Comparison of ENCODE assay signal across 16 cellular contexts in the genomic region with DNA sequence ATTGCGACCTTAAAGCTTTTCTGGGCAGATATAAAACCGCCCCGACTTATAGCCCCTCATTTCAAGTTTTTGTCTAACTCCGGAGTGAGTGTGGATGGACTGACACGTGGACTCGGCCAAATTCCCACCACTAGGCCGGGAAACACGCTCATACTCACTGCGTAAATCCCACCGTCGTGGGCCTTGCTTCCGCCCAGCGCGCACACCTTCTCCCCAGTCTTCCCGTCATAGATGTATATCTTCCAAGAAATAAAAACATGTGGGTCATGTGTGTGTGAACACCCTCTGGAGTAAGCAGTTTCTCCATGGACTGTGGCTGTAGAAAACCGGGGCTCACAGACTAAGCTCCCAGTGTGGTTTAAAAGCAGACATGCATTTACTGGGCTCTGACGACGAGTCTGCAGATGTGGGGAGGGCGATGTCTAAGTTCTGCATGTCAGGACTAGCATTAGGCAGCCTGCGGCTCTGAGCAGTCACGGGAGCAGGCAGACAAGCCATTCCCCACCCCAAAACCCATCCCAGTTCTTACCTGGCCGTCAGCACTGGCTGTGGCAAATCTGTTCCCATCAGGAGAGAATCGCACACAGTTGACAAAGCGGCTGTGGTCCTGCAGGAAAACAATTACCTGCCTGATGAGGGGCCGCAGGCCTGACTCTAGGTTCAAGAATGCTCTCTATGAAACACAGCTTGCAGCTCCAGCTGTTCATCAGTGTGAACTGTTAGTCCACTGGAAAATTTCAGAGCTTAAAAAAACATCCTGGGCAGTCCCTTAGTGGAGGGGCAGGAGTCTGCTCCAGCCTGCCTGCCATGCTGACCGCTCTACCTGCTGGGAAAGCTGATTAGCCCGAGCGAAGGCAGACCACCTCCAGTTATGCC. TPM values are rescaled to one million over a fixed set of nuclear protein-coding genes. Genes with fewer than 3 reads are reported as not detected.
DNase-seq lines count a peak whose midpoint lies in the region; ATAC-seq and TF ChIP-seq lines count a peak whose summit lies in the region.
"Had no signal": no experiment of that assay in that cellular context is flagged by ENCODE, and none has a peak within 500 bp of the region (broad histone marks: within the 10 kb centered on the region; RNA-seq: fewer than 3 reads in every experiment).

No MANE protein-coding gene starts in this region.

- no peak for TF ChIP-seq EP300 in transverse colon (IDR thresholded peaks at IDR 0.05; ENCODE audit: low read depth)

- POLR2A ChIA-PET in T-cell (lab: Charles Lee), result no interaction called here

- no peak for TF ChIP-seq CTCF in heart left ventricle (IDR thresholded peaks at IDR 0.05)
- TF ChIP-seq CTCF in left ventricle myocardium inferior (IDR thresholded peaks at IDR 0.05; ENCODE audit: borderline replicate concordance), result no peak
- no peak for TF ChIP-seq CTCF in colonic mucosa (IDR thresholded peaks at IDR 0.05)
- TF ChIP-seq CTCF in transverse colon (IDR thresholded peaks at IDR 0.05), result no peak

- H3K4me3 ChIP-seq in heart left ventricle (no peak overlapping the region), left ventricle myocardium inferior (no peak overlapping the region), colonic mucosa (no peak overlapping the region), mucosa of rectum (ENCODE audit: low read length in 2 of 2) (no peak overlapping the region), transverse colon (no peak overlapping the region)
- H3K4me3 ChIP-seq: cardiac muscle cell, gastroesophageal sphincter had no signal

- peaks cover 29 to 36% (median 33%) of the 10 kb centered on the region in 3 donors for H3K4me1 Mint-ChIP-seq in T-cell

- DNase-seq in heart left ventricle (peak in 3 of 5 donors; percentile 0 to 42 (median 11)), left ventricle myocardium inferior (no peak), colonic mucosa (no peak), transverse colon (no peak), T-cell (no peak)
- DNase-seq: activated naive CD8-positive, alpha-beta T cell treated with anti-CD3 and anti-CD28 coated beads, Interleukin-2, amount 10 ng/mL, durations not matched to agents 7 days and 5 days; COR-L47; KBM-7; NCI-H1105; T-helper 17 cell had no signal

- CTCF ChIA-PET in T-cell (lab: Charles Lee), result interaction anchor here in 1 of 2 donors (0.6 kb wide), 1 partner anchor 109 kb away, joined by 5 read pairs; no protein-coding TSS in a partner anchor

- H3K4me1 ChIP-seq in heart left ventricle, result peaks cover 13 to 76% (median 61%) of the 10 kb centered on the region in 12 donors
- H3K4me1 ChIP-seq in left ventricle myocardium inferior, result peaks cover 94% of the 10 kb centered on the region
- H3K4me1 ChIP-seq in colonic mucosa, result peaks cover 11% of the 10 kb centered on the region
- H3K4me1 ChIP-seq in mucosa of rectum (ENCODE audit: control insufficient read depth in 2 of 2, insufficient read depth in 2 of 2, low read length in 2 of 2), result peaks cover 31 to 32% of the 10 kb centered on the region in 2 donors
- H3K4me1 ChIP-seq in transverse colon, result peaks cover 21 to 45% (median 32%) of the 10 kb centered on the region in 4 donors

- H3K27me3 Mint-ChIP-seq in T-cell, result no peaks in the 10 kb centered on the region
- H3K27me3 Mint-ChIP-seq: activated naive CD8-positive, alpha-beta T cell treated with anti-CD3 and anti-CD28 coated beads, Interleukin-2, amount 10 ng/mL, durations not matched to agents 7 days and 5 days; memory B cell; T-helper 17 cell had no signal

- no peaks in the 10 kb centered on the region for H3K9me3 Mint-ChIP-seq in T-cell
- H3K9me3 Mint-ChIP-seq: activated naive CD8-positive, alpha-beta T cell treated with anti-CD3 and anti-CD28 coated beads, Interleukin-2, amount 10 ng/mL, durations not matched to agents 7 days and 5 days; memory B cell had no signal

- H3K27ac ChIP-seq in heart left ventricle (peak overlapping the region in 1 of 12 donors; percentile 44), left ventricle myocardium inferior (replicated peaks) (no peak overlapping the region), colonic mucosa (peak overlapping the region; percentile 58), mucosa of rectum (ENCODE audit: low read depth in 2 of 2, low read length in 2 of 2) (peak overlapping the region; percentile 70 to 79), transverse colon (peak overlapping the region; percentile 50 to 78 (median 74))
- H3K27ac ChIP-seq: cardiac muscle cell had no signal

- peak overlapping the region in 1 of 2 donors; percentile 59 for H3K9ac ChIP-seq in colonic mucosa (ENCODE audit: low read depth in 2 of 2, low read length in 2 of 2)
- no peak overlapping the region for H3K9ac ChIP-seq in mucosa of rectum (ENCODE audit: low read depth in 1 of 2, low read length in 2 of 2)

- in situ Hi-C loops in transverse colon (cut with MboI; ENCODE audit: low pct_ligation_motif_present in 1 of 4, low pct_unique_long_range_greater_than_20kb in 1 of 4, low sequenced_read_pairs in 3 of 4), result no loop called here

- peaks cover 43% of the 10 kb centered on the region for H3K36me3 Mint-ChIP-seq in T-cell

- ATAC-seq in heart left ventricle (no peak), HG03439 (IDR thresholded peaks at IDR 0.05; ENCODE audit: unreplicated experiment) (no peak), T-cell (replicated peaks in 1 of 4) (no peak), GM19395 (IDR thresholded peaks at IDR 0.05; ENCODE audit: unreplicated experiment) (no peak)
- ATAC-seq: gastroesophageal sphincter, T-helper 17 cell had no signal

- TF ChIP-seq POLR2A in heart left ventricle (IDR thresholded peaks at IDR 0.05), result no peak
- TF ChIP-seq POLR2A in transverse colon (IDR thresholded peaks at IDR 0.05), result no peak

- H3K27ac Mint-ChIP-seq in T-cell, result peak overlapping the region in 1 of 2 donors; percentile 11
- H3K27ac Mint-ChIP-seq: activated naive CD8-positive, alpha-beta T cell treated with anti-CD3 and anti-CD28 coated beads, Interleukin-2, amount 10 ng/mL, durations not matched to agents 7 days and 5 days; memory B cell had no signal

- H3K36me3 ChIP-seq in heart left ventricle, result peaks cover 7 to 100% (median 88%) of the 10 kb centered on the region in 9 donors
- H3K36me3 ChIP-seq in left ventricle myocardium inferior, result peaks cover 86% of the 10 kb centered on the region
- peaks cover 63% of the 10 kb centered on the region for H3K36me3 ChIP-seq in colonic mucosa
- peaks cover 78 to 90% of the 10 kb centered on the region in 2 donors for H3K36me3 ChIP-seq in mucosa of rectum (ENCODE audit: control insufficient read depth in 2 of 2, insufficient read depth in 2 of 2, low read length in 2 of 2)
- H3K36me3 ChIP-seq in transverse colon, result peaks cover 0 to 65% (median 33%) of the 10 kb centered on the region in 4 donors

- no peaks in the 10 kb centered on the region for H3K27me3 ChIP-seq in heart left ventricle
- no peaks in the 10 kb centered on the region for H3K27me3 ChIP-seq in left ventricle myocardium inferior (ENCODE audit: low read depth)
- H3K27me3 ChIP-seq in colonic mucosa, result no peaks in the 10 kb centered on the region
- H3K27me3 ChIP-seq in mucosa of rectum (ENCODE audit: control insufficient read depth in 2 of 2, insufficient read depth in 2 of 2, low read length in 2 of 2), result no peaks in the 10 kb centered on the region
- H3K27me3 ChIP-seq in transverse colon, result no peaks in the 10 kb centered on the region
- H3K27me3 ChIP-seq: cardiac muscle cell, gastroesophageal sphincter had no signal

- H3K9me3 ChIP-seq in heart left ventricle, result no peaks in the 10 kb centered on the region
- no peaks in the 10 kb centered on the region for H3K9me3 ChIP-seq in left ventricle myocardium inferior (replicated peaks)
- H3K9me3 ChIP-seq in colonic mucosa, result no peaks in the 10 kb centered on the region
- H3K9me3 ChIP-seq in mucosa of rectum (ENCODE audit: control insufficient read depth in 2 of 2, low read length in 2 of 2), result no peaks in the 10 kb centered on the region
- no peaks in the 10 kb centered on the region for H3K9me3 ChIP-seq in transverse colon
- H3K9me3 ChIP-seq: gastroesophageal sphincter had no signal

- intact Hi-C loops in heart left ventricle (cut with DNase I) (no loop called here), left ventricle myocardium inferior (cut with micrococcal nuclease) (no loop called here), colonic mucosa (cut with DNase I) (no loop called here), transverse colon (cut with DNase I; ENCODE audit: low total_unique reads) (no loop called here)

- WGBS in heart left ventricle, 4 donors, result 87 to 91% (median 89%) methylated on average over 28 of the region's 28 CpGs
- 40 to 92% methylated on average over 2 to 28 of the region's 28 CpGs for WGBS in transverse colon (ENCODE audit: low coverage in 1 of 2), 2 donors

- no peak overlapping the region for H3K4me3 Mint-ChIP-seq in T-cell
- H3K4me3 Mint-ChIP-seq: activated naive CD8-positive, alpha-beta T cell treated with anti-CD3 and anti-CD28 coated beads, Interleukin-2, amount 10 ng/mL, durations not matched to agents 7 days and 5 days; memory B cell; T-helper 17 cell had no signal

RNA-seq across cellular contexts. Expression of gene WDR1, which starts 28.2 kb away (rescaled TPM):
- total RNA-seq in heart left ventricle, result 100 to 1,000 TPM; 113 to 299 (median 185) TPM
- polyA plus RNA-seq in heart left ventricle, result 100 to 1,000 TPM in 1 of 2 donors, 10 to 100 TPM in 1; 76.1 to 279 TPM
- 157 TPM for total RNA-seq in left ventricle myocardium inferior
- 100 to 1,000 TPM; 437 to 476 TPM for total RNA-seq in colonic mucosa
- total RNA-seq in transverse colon, result 100 to 1,000 TPM; 196 to 268 (median 246) TPM
- total RNA-seq in T-cell, result 100 to 1,000 TPM; 268 to 308 (median 304) TPM

Comparison
In these comparisons a context has a peak if more than half of its experiments do, and no peak if none do; other contexts are left out.
1. DNase-seq: peak in heart left ventricle (3 of 5); none in left ventricle myocardium inferior (single experiment), colonic mucosa (single experiment), transverse colon (single experiment) and T-cell (0 of 34).